In genomic region chrX:16658284-16658683, GRCh38 we compare ENCODE assay signal across 1 cellular context.
TF ChIP-seq lines count a peak whose summit lies in the region.

No MANE protein-coding gene starts in this region.

TF ChIP-seq in endothelial cell of umbilical vein, 7 proteins besides CTCF, POLR2A, EP300 and RAD21 (continued from another document):
- TF ChIP-seq MAX (IDR thresholded peaks at IDR 0.05; ENCODE audit: insufficient read depth, insufficient read length) (no peak), GATA2 (IDR thresholded peaks at IDR 0.05; ENCODE audit: insufficient read depth, insufficient read length, low read depth, low read length) (no peak)
TF ChIP-seq in endothelial cell of umbilical vein: peak in this region for 2.
